ENCODE assay signal across 13 cellular contexts in the genomic region with DNA sequence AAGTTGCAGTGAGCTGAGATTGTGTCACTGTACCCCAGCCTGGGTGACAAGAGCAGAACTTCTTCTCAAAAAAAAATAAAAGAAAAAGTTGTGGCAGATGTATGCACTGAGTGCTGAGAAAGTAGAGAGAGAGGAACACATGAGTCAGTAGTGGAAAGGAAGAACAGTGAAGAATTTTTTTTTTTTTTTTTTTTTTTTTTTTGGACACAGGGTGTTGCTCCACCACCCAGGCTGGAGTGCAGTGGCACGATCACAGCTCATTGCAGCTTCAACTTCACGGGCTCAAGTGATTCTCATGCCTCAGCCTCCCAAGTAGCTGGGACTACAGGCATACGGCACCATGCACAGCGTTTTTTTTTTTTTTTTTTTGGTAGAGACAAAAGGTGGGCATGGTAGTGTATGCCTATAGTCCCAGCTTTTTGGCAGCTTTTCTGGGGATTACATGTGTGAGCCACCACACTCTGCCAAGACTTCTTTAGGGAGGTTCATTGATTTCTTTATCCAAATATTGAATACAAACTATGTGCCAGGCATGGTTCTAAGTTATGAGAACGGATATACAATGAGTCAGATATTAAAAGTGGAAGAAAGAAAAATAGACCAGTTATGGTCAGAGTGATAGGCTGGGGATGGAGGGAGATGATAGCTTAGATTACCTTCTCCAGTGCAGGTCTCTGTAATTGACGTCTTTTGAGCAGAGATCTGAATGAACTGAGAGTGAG.
DNase-seq lines count a peak whose midpoint lies in the region; ATAC-seq and TF ChIP-seq lines count a peak whose summit lies in the region.
"Had no signal": no experiment of that assay in that cellular context is flagged by ENCODE, and none has a peak within 500 bp of the region (broad histone marks: within the 10 kb centered on the region; RNA-seq: fewer than 3 reads in every experiment).

No MANE protein-coding gene starts in this region.

- DNase-seq in AG08396 (ENCODE audit: low spot score) (peak; percentile 22), NCI-H226 (peak; percentile 37), epithelial cell of esophagus (ENCODE audit: low read depth) (peak; percentile 23), omental fat pad (ENCODE audit: low spot score) (no peak), OCI-M2 (lab: John Stamatoyannopoulos, UW; ENCODE audit: unreplicated experiment) (no peak)
- DNase-seq: activated CD4-positive, alpha-beta T cell treated with anti-CD3 and anti-CD28 coated beads for 4 hours; activated naive CD4-positive, alpha-beta T cell treated with Interleukin-2 at 50 U/mL for 16 hours; CD4-positive, CD25-positive, alpha-beta regulatory T cell; NCI-H2171 had no signal

- ATAC-seq in omental fat pad (ENCODE audit: low FRiP score) (peak; percentile 62), HG02840 (IDR thresholded peaks at IDR 0.05; ENCODE audit: low FRiP score, unreplicated experiment) (no peak), HG03378 (IDR thresholded peaks at IDR 0.05; ENCODE audit: unreplicated experiment) (no peak), HG03095 (IDR thresholded peaks at IDR 0.05; ENCODE audit: unreplicated experiment) (no peak)

- H3K4me3 ChIP-seq in epithelial cell of esophagus (ENCODE audit: low read length), result no peak overlapping the region
- H3K4me3 ChIP-seq: skin epidermis had no signal

- no peak for TF ChIP-seq CTCF in epithelial cell of esophagus (IDR thresholded peaks at IDR 0.05; ENCODE audit: insufficient read depth, low read depth, low read length, missing control alignments)
- TF ChIP-seq CTCF in omental fat pad (IDR thresholded peaks at IDR 0.05), result no peak

Comparison
In these comparisons a context has a peak if more than half of its experiments do, and no peak if none do; other contexts are left out.
1. DNase-seq: peak in AG08396 (single experiment), NCI-H226 (single experiment) and epithelial cell of esophagus (single experiment); none in omental fat pad (single experiment) and OCI-M2 (single experiment).